ENCODE assay signal across 8 cellular contexts in genomic region chr9:95317119-95317892, GRCh38. TPM values are rescaled to one million over a fixed set of nuclear protein-coding genes. Genes with fewer than 3 reads are reported as not detected.
DNase-seq lines count a peak whose midpoint lies in the region; ATAC-seq and TF ChIP-seq lines count a peak whose summit lies in the region.

FANCC (minus strand) TSS chr9:95317709; CDS start chr9:95249291, 68,418 bp downstream.

- no peaks in the 10 kb centered on the region for H3K9me2 ChIP-seq in GM23248 (ENCODE audit: insufficient read depth)

- intact Hi-C loops in activated T-helper 2 cell treated with anti-CD3 and anti-CD28 coated beads, Interferon-gamma antibody, Interleukin-2, Interleukin-4, amounts not matched to agents 10 μg/mL and 5 μg/mL and 100 μg/mL, durations not matched to agents 14 hours and 24 hours and 36 hours (cut with micrococcal nuclease): loop anchor here (2.0 kb wide), 2 partner anchors 193 to 591 kb away; partner anchors contain the start of gene AOPEP

- no peaks in the 10 kb centered on the region for H3K9me3 Mint-ChIP-seq in activated T-helper 2 cell treated with anti-CD3 and anti-CD28 coated beads, Interferon-gamma antibody, Interleukin-2, Interleukin-4, amounts not matched to agents 10 μg/mL and 5 μg/mL and 100 μg/mL, durations not matched to agents 14 hours and 24 hours and 36 hours
- no peaks in the 10 kb centered on the region for H3K9me3 Mint-ChIP-seq in natural killer cell treated with Interleukin-12 subunit alpha and Interleukin-12 subunit beta and Interleukin-15 and Interleukin-18, amount 100 ng/mL, for 72 hours

- peak within 1 kb of the TSS; percentile 92 for H3K9ac ChIP-seq in GM23248

- H2AFZ ChIP-seq in GM23248: peak within 1 kb of the TSS; percentile 95

- WGBS in GM23248 (ENCODE audit: low coverage in 1 of 2, low lambda C conversion rate in 2 of 2, missing lambda C conversion rate in 2 of 2), 2 experiments: 0 to 1% methylated on average over 40 to 84 of the region's 89 CpGs

- TF ChIP-seq POLR2A in Raji (IDR thresholded peaks at IDR 0.05; ENCODE audit: insufficient read depth, low read depth, low read length): peak; percentile 72

- peaks cover 10% of the 10 kb centered on the region for H3K27me3 Mint-ChIP-seq in activated T-helper 2 cell treated with anti-CD3 and anti-CD28 coated beads, Interferon-gamma antibody, Interleukin-2, Interleukin-4, amounts not matched to agents 10 μg/mL and 5 μg/mL and 100 μg/mL, durations not matched to agents 14 hours and 24 hours and 36 hours (ENCODE audit: low read depth)
- peaks cover 0 to 11% of the 10 kb centered on the region in 2 donors for H3K27me3 Mint-ChIP-seq in natural killer cell treated with Interleukin-12 subunit alpha and Interleukin-12 subunit beta and Interleukin-15 and Interleukin-18, amount 100 ng/mL, for 72 hours

- H3K36me3 ChIP-seq in GM23248 (ENCODE audit: low read depth): no peaks in the 10 kb centered on the region

- H3K4me2 ChIP-seq in GM23248 (ENCODE audit: unreplicated experiment): peak within 1 kb of the TSS; percentile 72

- no peaks in the 10 kb centered on the region for H3K27me3 ChIP-seq in GM23248 (replicated peaks; ENCODE audit: insufficient read depth)

- H3K79me2 ChIP-seq in GM23248 (ENCODE audit: insufficient read depth): peaks cover 32% of the 10 kb centered on the region

- peaks cover 27% of the 10 kb centered on the region for H3K4me1 Mint-ChIP-seq in activated T-helper 2 cell treated with anti-CD3 and anti-CD28 coated beads, Interferon-gamma antibody, Interleukin-2, Interleukin-4, amounts not matched to agents 10 μg/mL and 5 μg/mL and 100 μg/mL, durations not matched to agents 14 hours and 24 hours and 36 hours (ENCODE audit: low read depth)
- peaks cover 9% of the 10 kb centered on the region in 2 donors for H3K4me1 Mint-ChIP-seq in natural killer cell treated with Interleukin-12 subunit alpha and Interleukin-12 subunit beta and Interleukin-15 and Interleukin-18, amount 100 ng/mL, for 72 hours (ENCODE audit: low read depth in 2 of 2)

- TF ChIP-seq CTCF in fibroblast of pulmonary artery (IDR thresholded peaks at IDR 0.05; ENCODE audit: low read length, missing control alignments): no peak

- H3K4me3 ChIP-seq in GM23248 (peak within 1 kb of the TSS; percentile 94), fibroblast of pulmonary artery (replicated peaks; ENCODE audit: low read depth, low read length) (peak within 1 kb of the TSS; percentile 95)

- 0 out of 2 replicates have a peak, but pooled peaks cover 8% of the 10 kb centered on the region for H3F3A ChIP-seq in GM23248 (ENCODE audit: insufficient read depth)

- peak; percentile 92 to 94 for ATAC-seq in natural killer cell treated with Interleukin-12 subunit alpha and Interleukin-12 subunit beta and Interleukin-15 and Interleukin-18, amount 100 ng/mL, for 72 hours

- peaks cover 5% of the 10 kb centered on the region; the same call in 1 of the 2 replicates for H3K4me1 ChIP-seq in GM23248 (ENCODE audit: insufficient read depth)

- DNase-seq in EH (ENCODE audit: low read depth): peak; percentile 86
- DNase-seq in GM23248: peak; percentile 96
- peak; percentile 87 for DNase-seq in LHCN-M2 (ENCODE audit: low read depth)
- peak; percentile 78 for DNase-seq in activated T-helper 2 cell treated with anti-CD3 and anti-CD28 coated beads, Interferon-gamma antibody, Interleukin-2, Interleukin-4, amounts not matched to agents 10 μg/mL and 5 μg/mL and 100 μg/mL, durations not matched to agents 14 hours and 24 hours and 36 hours (ENCODE audit: low spot score)
- DNase-seq in fibroblast of pulmonary artery (ENCODE audit: low read depth): peak; percentile 83
- peak; percentile 94 for DNase-seq in natural killer cell treated with Interleukin-12 subunit alpha and Interleukin-12 subunit beta and Interleukin-15 and Interleukin-18, amount 100 ng/mL, for 72 hours (ENCODE audit: low spot score)
- peak; percentile 83 for DNase-seq in stimulated activated naive CD4-positive, alpha-beta T cell treated with Interleukin-2 at 50 U/mL for 16 hours (lab: John Stamatoyannopoulos, UW)

- H3K9me3 ChIP-seq in GM23248 (ENCODE audit: low read depth): no peaks in the 10 kb centered on the region

- peak within 1 kb of the TSS; percentile 88 for H3K27ac ChIP-seq in GM23248

- in situ Hi-C loops in GM23248 (cut with MboI): no loop called here

- no peaks in the 10 kb centered on the region for H3K36me3 Mint-ChIP-seq in activated T-helper 2 cell treated with anti-CD3 and anti-CD28 coated beads, Interferon-gamma antibody, Interleukin-2, Interleukin-4, amounts not matched to agents 10 μg/mL and 5 μg/mL and 100 μg/mL, durations not matched to agents 14 hours and 24 hours and 36 hours (ENCODE audit: low read depth)
- H3K36me3 Mint-ChIP-seq in natural killer cell treated with Interleukin-12 subunit alpha and Interleukin-12 subunit beta and Interleukin-15 and Interleukin-18, amount 100 ng/mL, for 72 hours: no peaks in the 10 kb centered on the region

- peak within 1 kb of the TSS; percentile 90 for H3K4me3 Mint-ChIP-seq in activated T-helper 2 cell treated with anti-CD3 and anti-CD28 coated beads, Interferon-gamma antibody, Interleukin-2, Interleukin-4, amounts not matched to agents 10 μg/mL and 5 μg/mL and 100 μg/mL, durations not matched to agents 14 hours and 24 hours and 36 hours (ENCODE audit: low read depth)
- H3K4me3 Mint-ChIP-seq in natural killer cell treated with Interleukin-12 subunit alpha and Interleukin-12 subunit beta and Interleukin-15 and Interleukin-18, amount 100 ng/mL, for 72 hours: peak within 1 kb of the TSS; percentile 84

- peak within 1 kb of the TSS; percentile 95 for H3K27ac Mint-ChIP-seq in activated T-helper 2 cell treated with anti-CD3 and anti-CD28 coated beads, Interferon-gamma antibody, Interleukin-2, Interleukin-4, amounts not matched to agents 10 μg/mL and 5 μg/mL and 100 μg/mL, durations not matched to agents 14 hours and 24 hours and 36 hours
- peak within 1 kb of the TSS; percentile 90 to 91 for H3K27ac Mint-ChIP-seq in natural killer cell treated with Interleukin-12 subunit alpha and Interleukin-12 subunit beta and Interleukin-15 and Interleukin-18, amount 100 ng/mL, for 72 hours

- H4K20me1 ChIP-seq in GM23248 (ENCODE audit: insufficient read depth): no peaks in the 10 kb centered on the region

RNA-seq across cellular contexts. Expression of gene FANCC, which starts in this region (rescaled TPM):
- total RNA-seq in GM23248 (2014; rRNA removed; shearing (Covaris generic)): 1.5 and 5.0 TPM in 2 replicates
- polyA plus RNA-seq in GM23248 (2016; fragmentation: Nextera tagmentation; extraction: Ambion mirVana): 5.3 and 5.6 TPM in 2 replicates
- 5.2 and 13.4 TPM in 2 replicates for total RNA-seq in LHCN-M2 (2014; rRNA removed)
- polyA plus RNA-seq in LHCN-M2 (2012): 5.8 TPM
- total RNA-seq in activated T-helper 2 cell treated with anti-CD3 and anti-CD28 coated beads, Interferon-gamma antibody, Interleukin-2, Interleukin-4, amounts not matched to agents 10 μg/mL and 5 μg/mL and 100 μg/mL, durations not matched to agents 14 hours and 24 hours and 36 hours: 12.6 and 16.8 TPM in 2 replicates
- 10 to 100 TPM; 13.5 to 30.5 TPM for total RNA-seq in natural killer cell treated with Interleukin-12 subunit alpha and Interleukin-12 subunit beta and Interleukin-15 and Interleukin-18, amount 100 ng/mL, for 72 hours

Comparison
In these comparisons a context has a peak if more than half of its experiments do, and no peak if none do; other contexts are left out.
1. Peak in every context shown above with its lines: DNase-seq, ATAC-seq, H3K4me3 ChIP-seq and H3K27ac ChIP-seq.